In the genomic region with DNA sequence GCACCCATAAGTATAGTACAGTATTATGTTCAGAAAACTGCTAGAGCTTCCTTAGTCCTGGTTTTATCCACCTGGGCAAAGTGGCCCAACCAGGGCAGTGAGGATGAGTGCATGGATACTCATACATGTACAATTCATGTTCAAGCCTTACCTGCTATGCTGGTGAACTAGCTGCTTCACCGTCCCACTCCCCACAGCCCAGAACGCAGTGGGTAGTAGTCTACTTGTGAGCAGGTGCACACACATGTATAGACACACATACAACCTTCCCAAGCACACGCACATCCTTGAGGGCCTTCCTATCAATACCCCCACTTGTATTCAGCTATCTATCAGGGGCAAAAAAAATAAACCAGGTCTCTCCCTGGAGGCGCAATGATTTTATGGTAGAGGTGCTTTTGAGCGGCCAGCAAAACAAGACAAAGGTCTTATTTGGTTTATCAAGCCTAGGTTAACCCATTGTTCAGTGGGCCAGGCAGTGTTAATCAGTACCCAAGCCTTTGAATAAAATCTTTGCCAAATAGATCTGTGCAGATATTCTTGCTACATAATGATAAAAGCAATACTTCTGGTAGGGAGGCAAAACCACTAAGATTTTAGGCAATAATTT, we compare ENCODE assay signal across 2 cellular contexts.
A peak's percentile ranks its signal among the peaks of the same experiment; 100 is the strongest.
TF ChIP-seq lines count a peak whose summit lies in the region.

No MANE protein-coding gene starts in this region.

TF ChIP-seq in HepG2, 621 proteins besides CTCF, POLR2A, EP300 and RAD21:
- 0 out of 2 replicates have a peak, but pooled peaks have one; percentile 19 for TF ChIP-seq SOX13 (IDR thresholded peaks at IDR 0.05)
- peak in 1 of 2 experiments; percentile 55; a peak in 2 of 4 replicates for TF ChIP-seq SOX13 (CRISPR knock-in tag; conservative IDR thresholded peaks at IDR 0.05 in 1 of 2, IDR thresholded peaks at IDR 0.05 in 1 of 2)
- no peak for TF ChIP-seq NFE2L2 (IDR thresholded peaks at IDR 0.05; ENCODE audit: low read length)
- TF ChIP-seq SALL1 (CRISPR knock-in tag; IDR thresholded peaks at IDR 0.05), result peak; percentile 19; the same call in 1 of the 2 replicates
- peak; percentile 43; the same call in 1 of the 2 replicates for TF ChIP-seq SOX5 (CRISPR knock-in tag; IDR thresholded peaks at IDR 0.05; ENCODE audit: borderline replicate concordance)
- no peak for TF ChIP-seq SP2 (CRISPR knock-in tag; IDR thresholded peaks at IDR 0.05)
- no peak for TF ChIP-seq SOX6 (IDR thresholded peaks at IDR 0.05)
- peak; percentile 46; the same call in 1 of the 2 replicates for TF ChIP-seq SOX6 (CRISPR knock-in tag; IDR thresholded peaks at IDR 0.05)
- TF ChIP-seq, protein P1, sequence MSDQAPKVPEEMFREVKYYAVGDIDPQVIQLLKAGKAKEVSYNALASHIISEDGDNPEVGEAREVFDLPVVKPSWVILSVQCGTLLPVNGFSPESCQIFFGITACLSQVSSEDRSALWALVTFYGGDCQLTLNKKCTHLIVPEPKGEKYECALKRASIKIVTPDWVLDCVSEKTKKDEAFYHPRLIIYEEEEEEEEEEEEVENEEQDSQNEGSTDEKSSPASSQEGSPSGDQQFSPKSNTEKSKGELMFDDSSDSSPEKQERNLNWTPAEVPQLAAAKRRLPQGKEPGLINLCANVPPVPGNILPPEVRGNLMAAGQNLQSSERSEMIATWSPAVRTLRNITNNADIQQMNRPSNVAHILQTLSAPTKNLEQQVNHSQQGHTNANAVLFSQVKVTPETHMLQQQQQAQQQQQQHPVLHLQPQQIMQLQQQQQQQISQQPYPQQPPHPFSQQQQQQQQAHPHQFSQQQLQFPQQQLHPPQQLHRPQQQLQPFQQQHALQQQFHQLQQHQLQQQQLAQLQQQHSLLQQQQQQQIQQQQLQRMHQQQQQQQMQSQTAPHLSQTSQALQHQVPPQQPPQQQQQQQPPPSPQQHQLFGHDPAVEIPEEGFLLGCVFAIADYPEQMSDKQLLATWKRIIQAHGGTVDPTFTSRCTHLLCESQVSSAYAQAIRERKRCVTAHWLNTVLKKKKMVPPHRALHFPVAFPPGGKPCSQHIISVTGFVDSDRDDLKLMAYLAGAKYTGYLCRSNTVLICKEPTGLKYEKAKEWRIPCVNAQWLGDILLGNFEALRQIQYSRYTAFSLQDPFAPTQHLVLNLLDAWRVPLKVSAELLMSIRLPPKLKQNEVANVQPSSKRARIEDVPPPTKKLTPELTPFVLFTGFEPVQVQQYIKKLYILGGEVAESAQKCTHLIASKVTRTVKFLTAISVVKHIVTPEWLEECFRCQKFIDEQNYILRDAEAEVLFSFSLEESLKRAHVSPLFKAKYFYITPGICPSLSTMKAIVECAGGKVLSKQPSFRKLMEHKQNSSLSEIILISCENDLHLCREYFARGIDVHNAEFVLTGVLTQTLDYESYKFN (CRISPR knock-in tag; conservative IDR thresholded peaks at IDR 0.05), result peak; percentile 19; the same call in 1 of the 2 replicates
- TF ChIP-seq ZNF652 (CRISPR knock-in tag; IDR thresholded peaks at IDR 0.05; ENCODE audit: borderline replicate concordance, low read depth), result peak; percentile 77
- TF ChIP-seq, protein P2, sequence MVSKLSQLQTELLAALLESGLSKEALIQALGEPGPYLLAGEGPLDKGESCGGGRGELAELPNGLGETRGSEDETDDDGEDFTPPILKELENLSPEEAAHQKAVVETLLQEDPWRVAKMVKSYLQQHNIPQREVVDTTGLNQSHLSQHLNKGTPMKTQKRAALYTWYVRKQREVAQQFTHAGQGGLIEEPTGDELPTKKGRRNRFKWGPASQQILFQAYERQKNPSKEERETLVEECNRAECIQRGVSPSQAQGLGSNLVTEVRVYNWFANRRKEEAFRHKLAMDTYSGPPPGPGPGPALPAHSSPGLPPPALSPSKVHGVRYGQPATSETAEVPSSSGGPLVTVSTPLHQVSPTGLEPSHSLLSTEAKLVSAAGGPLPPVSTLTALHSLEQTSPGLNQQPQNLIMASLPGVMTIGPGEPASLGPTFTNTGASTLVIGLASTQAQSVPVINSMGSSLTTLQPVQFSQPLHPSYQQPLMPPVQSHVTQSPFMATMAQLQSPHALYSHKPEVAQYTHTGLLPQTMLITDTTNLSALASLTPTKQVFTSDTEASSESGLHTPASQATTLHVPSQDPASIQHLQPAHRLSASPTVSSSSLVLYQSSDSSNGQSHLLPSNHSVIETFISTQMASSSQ (IDR thresholded peaks at IDR 0.05; ENCODE audit: low read depth), result 0 out of 2 replicates have a peak, but pooled peaks have one; percentile 20
- TF ChIP-seq, protein P2 (CRISPR knock-in tag; IDR thresholded peaks at IDR 0.05; ENCODE audit: borderline replicate concordance), result no peak
TF ChIP-seq in HepG2: peak in this region for 7.

TF ChIP-seq in GM12891, 5 proteins besides CTCF, POLR2A, EP300 and RAD21:
- TF ChIP-seq PAX5 (IDR thresholded peaks at IDR 0.05; ENCODE audit: insufficient read depth, low read length, severe bottlenecking), result no peak
- no peak for TF ChIP-seq TAF1 (IDR thresholded peaks at IDR 0.05; ENCODE audit: low read depth, low read length)
- no peak for TF ChIP-seq POLR2AphosphoS5 (IDR thresholded peaks at IDR 0.05; ENCODE audit: low read depth, low read length)
- no peak for TF ChIP-seq SPI1 (IDR thresholded peaks at IDR 0.05; ENCODE audit: low read depth, low read length)
- no peak for TF ChIP-seq POU2F2 (IDR thresholded peaks at IDR 0.05; ENCODE audit: low read depth, low read length)
